9 cellular contexts compared by ENCODE assay signal in the genomic region with DNA sequence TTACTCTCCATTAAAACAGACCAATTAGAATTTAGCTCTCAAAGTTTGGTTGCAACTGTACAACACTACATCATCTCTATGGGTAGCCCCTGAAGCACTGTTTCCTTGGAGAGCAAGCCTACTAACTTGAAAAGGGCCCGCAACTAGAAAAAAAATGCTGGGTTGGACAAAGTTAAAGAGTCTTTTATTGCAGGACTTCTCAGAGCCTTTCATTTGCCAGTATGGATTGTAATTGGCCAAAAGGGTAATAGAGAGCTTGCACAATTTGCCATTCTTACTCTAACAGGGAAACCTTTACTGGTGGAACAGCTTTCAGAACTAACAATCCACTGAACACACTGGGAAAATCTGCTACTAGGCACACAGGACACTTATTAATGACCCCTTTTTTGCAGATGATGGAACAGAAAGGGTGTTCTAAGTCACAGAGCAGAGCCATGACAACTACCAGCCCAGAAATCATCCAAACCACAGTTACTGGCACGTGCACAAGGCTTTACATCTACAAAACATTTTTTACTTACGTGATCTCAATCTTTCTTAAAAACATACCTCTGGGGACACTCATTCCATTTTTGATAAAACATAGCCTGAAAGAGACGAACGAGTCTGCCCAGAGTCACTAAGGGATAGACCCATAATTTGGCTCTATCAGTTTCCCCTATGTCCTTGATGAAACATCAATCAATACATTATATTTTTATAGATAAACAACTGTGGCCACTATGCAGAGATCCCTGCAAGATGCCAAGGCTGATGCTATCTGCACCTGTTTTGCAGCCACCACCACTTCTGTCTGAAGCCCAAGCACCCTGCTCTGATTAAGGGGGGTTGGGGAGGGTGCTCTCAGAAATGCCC.
DNase-seq lines count a peak whose midpoint lies in the region; ATAC-seq and TF ChIP-seq lines count a peak whose summit lies in the region.
"Had no signal": no experiment of that assay in that cellular context is flagged by ENCODE, and none has a peak within 500 bp of the region (broad histone marks: within the 10 kb centered on the region; RNA-seq: fewer than 3 reads in every experiment).

No MANE protein-coding gene starts in this region.

- peak overlapping the region; percentile 55 for H2AFZ ChIP-seq in SU-DHL-6 (ENCODE audit: low read depth, low read length, severe bottlenecking)

- H3K4me3 Mint-ChIP-seq in T-helper 1 cell treated with Interleukin-12 subunit alpha and Interleukin-12 subunit beta and Interleukin-4 antibody, amounts not matched to agents 30 μg/mL and 1 μg/mL, for 36 hours = peak overlapping the region; percentile 93

- H3K4me3 ChIP-seq in SU-DHL-6 (ENCODE audit: insufficient read depth, low read length, poor library complexity, severe bottlenecking) (peak overlapping the region; percentile 67), esophagus muscularis mucosa (peak overlapping the region; percentile 64 to 83 (median 76)), spleen (peak overlapping the region in 7 of 8 donors; percentile 49 to 85 (median 65))

- no peak for ATAC-seq in GM19452 (IDR thresholded peaks at IDR 0.05; ENCODE audit: unreplicated experiment)

- intact Hi-C loops in esophagus muscularis mucosa (cut with DNase I) = no loop called here
- intact Hi-C loops in spleen (cut with DNase I; ENCODE audit: low total_unique reads) = no loop called here

- no peak for TF ChIP-seq CTCF in SU-DHL-6 (IDR thresholded peaks at IDR 0.05; ENCODE audit: insufficient read depth, low read length, poor library complexity, severe bottlenecking)
- TF ChIP-seq CTCF in esophagus muscularis mucosa (IDR thresholded peaks at IDR 0.05) = no peak
- TF ChIP-seq CTCF in spleen (IDR thresholded peaks at IDR 0.05 in 8 of 11, conservative IDR thresholded peaks at IDR 0.05 in 3 of 11) = no peak

- no peaks in the 10 kb centered on the region for H3K9me3 Mint-ChIP-seq in T-helper 1 cell treated with Interleukin-12 subunit alpha and Interleukin-12 subunit beta and Interleukin-4 antibody, amounts not matched to agents 30 μg/mL and 1 μg/mL, for 36 hours

- peak overlapping the region; percentile 66 for H3K9ac ChIP-seq in SU-DHL-6 (ENCODE audit: low read length)

- H3K36me3 ChIP-seq in SU-DHL-6 (ENCODE audit: low read length) = no peaks in the 10 kb centered on the region
- H3K36me3 ChIP-seq in esophagus muscularis mucosa = no peaks in the 10 kb centered on the region
- H3K36me3 ChIP-seq in spleen = no peaks in the 10 kb centered on the region

- DNase-seq in T-helper 1 cell (no peak), esophagus muscularis mucosa (ENCODE audit: extremely low spot score) (no peak), spleen (no peak), NCI-H2171 treated with DMSO at 0.1 percent for 48 hours (lab: John Stamatoyannopoulos, UW) (no peak)
- DNase-seq in effector CD8-positive, alpha-beta T cell (lab: John Stamatoyannopoulos, UW) = no peak
- DNase-seq: AML-193 had no signal

- H3K9me3 ChIP-seq in SU-DHL-6 (ENCODE audit: insufficient read depth, low read length) (no peaks in the 10 kb centered on the region), esophagus muscularis mucosa (no peaks in the 10 kb centered on the region), spleen (no peaks in the 10 kb centered on the region)

- H3K79me2 ChIP-seq in SU-DHL-6 (ENCODE audit: insufficient read depth, low read length) = peaks cover 11% of the 10 kb centered on the region; the same call in 1 of the 2 replicates

- TF ChIP-seq EP300 in esophagus muscularis mucosa (IDR thresholded peaks at IDR 0.05) = no peak

- H3K27ac Mint-ChIP-seq in T-helper 1 cell treated with Interleukin-12 subunit alpha and Interleukin-12 subunit beta and Interleukin-4 antibody, amounts not matched to agents 30 μg/mL and 1 μg/mL, for 36 hours = peak overlapping the region; percentile 88

- H3K4me1 Mint-ChIP-seq in T-helper 1 cell treated with Interleukin-12 subunit alpha and Interleukin-12 subunit beta and Interleukin-4 antibody, amounts not matched to agents 30 μg/mL and 1 μg/mL, for 36 hours (ENCODE audit: low read depth) = peaks cover 81% of the 10 kb centered on the region

- H3K27me3 ChIP-seq in SU-DHL-6 (ENCODE audit: low read length) (no peaks in the 10 kb centered on the region), esophagus muscularis mucosa (no peaks in the 10 kb centered on the region), spleen (replicated peaks in 1 of 7) (peaks cover 0 to 5% (median 0%) of the 10 kb centered on the region in 7 donors)

- WGBS in esophagus muscularis mucosa = 55% methylated on average over 5 of the region's 5 CpGs
- 51 to 66% (median 60%) methylated on average over 5 of the region's 5 CpGs for WGBS in spleen, 5 donors

- no peak overlapping the region for H3K27ac ChIP-seq in SU-DHL-6 (ENCODE audit: low read depth, low read length)
- no peak overlapping the region for H3K27ac ChIP-seq in esophagus muscularis mucosa (replicated peaks in 1 of 4)
- no peak overlapping the region for H3K27ac ChIP-seq in spleen

- H3K4me1 ChIP-seq in esophagus muscularis mucosa (peaks cover 9 to 38% (median 32%) of the 10 kb centered on the region in 4 donors), spleen (peaks cover 0 to 80% (median 49%) of the 10 kb centered on the region in 6 donors)

- no peaks in the 10 kb centered on the region for H3K27me3 Mint-ChIP-seq in T-helper 1 cell treated with Interleukin-12 subunit alpha and Interleukin-12 subunit beta and Interleukin-4 antibody, amounts not matched to agents 30 μg/mL and 1 μg/mL, for 36 hours (ENCODE audit: low read depth)

- H3F3A ChIP-seq in SU-DHL-6 (ENCODE audit: insufficient read depth) = 0 out of 2 replicates have a peak, but pooled peaks cover 2% of the 10 kb centered on the region

- no peaks in the 10 kb centered on the region for H3K9me2 ChIP-seq in SU-DHL-6 (replicated peaks; ENCODE audit: insufficient read depth, low read length)

- TF ChIP-seq POLR2A in esophagus muscularis mucosa (IDR thresholded peaks at IDR 0.05; ENCODE audit: low read depth) (no peak), spleen (IDR thresholded peaks at IDR 0.05) (no peak)

- H3K36me3 Mint-ChIP-seq in T-helper 1 cell treated with Interleukin-12 subunit alpha and Interleukin-12 subunit beta and Interleukin-4 antibody, amounts not matched to agents 30 μg/mL and 1 μg/mL, for 36 hours (ENCODE audit: low read depth) = peaks cover 16% of the 10 kb centered on the region

- H4K20me1 ChIP-seq in SU-DHL-6 (ENCODE audit: low read depth, low read length) = no peaks in the 10 kb centered on the region

- H3K4me2 ChIP-seq in SU-DHL-6 (ENCODE audit: low read depth, low read length, poor library complexity, severe bottlenecking) = peak overlapping the region; percentile 65
